Comparison of ENCODE assay signal across 1 cellular context in genomic region chr1:14943516-14943851, GRCh38.
A peak's percentile ranks its signal among the peaks of the same experiment; 100 is the strongest.
TF ChIP-seq lines count a peak whose summit lies in the region.

No MANE protein-coding gene starts in this region.

TF ChIP-seq in K562, 482 proteins besides CTCF, POLR2A, EP300 and RAD21 (continued from another document):
- TF ChIP-seq NKRF (IDR thresholded peaks at IDR 0.05; ENCODE audit: borderline replicate concordance) (no peak), POLR2H (tag; IDR thresholded peaks at IDR 0.05; ENCODE audit: low read depth) (no peak), BHLHE40 (IDR thresholded peaks at IDR 0.05; ENCODE audit: low read length) (no peak), ZFPM2 (CRISPR knock-in tag; IDR thresholded peaks at IDR 0.05) (no peak), SMARCB1 (IDR thresholded peaks at IDR 0.05; ENCODE audit: insufficient read length, low read depth) (no peak), MCM3 (IDR thresholded peaks at IDR 0.05) (no peak), BCOR (IDR thresholded peaks at IDR 0.05) (0 out of 2 replicates have a peak, but pooled peaks have one; percentile 24), ETV5 (CRISPR knock-in tag; IDR thresholded peaks at IDR 0.05; ENCODE audit: low read depth) (no peak), SRSF1 (IDR thresholded peaks at IDR 0.05; ENCODE audit: low read depth, low read length) (no peak), ZC3H11A (IDR thresholded peaks at IDR 0.05; ENCODE audit: low read depth, low read length) (no peak), KDM1A (IDR thresholded peaks at IDR 0.05) (0 out of 4 replicates have a peak, but pooled peaks of 1 of the 2 experiments have one; percentile 7)
- TF ChIP-seq, protein P1, sequence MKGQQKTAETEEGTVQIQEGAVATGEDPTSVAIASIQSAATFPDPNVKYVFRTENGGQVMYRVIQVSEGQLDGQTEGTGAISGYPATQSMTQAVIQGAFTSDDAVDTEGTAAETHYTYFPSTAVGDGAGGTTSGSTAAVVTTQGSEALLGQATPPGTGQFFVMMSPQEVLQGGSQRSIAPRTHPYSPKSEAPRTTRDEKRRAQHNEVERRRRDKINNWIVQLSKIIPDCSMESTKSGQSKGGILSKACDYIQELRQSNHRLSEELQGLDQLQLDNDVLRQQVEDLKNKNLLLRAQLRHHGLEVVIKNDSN (CRISPR knock-in tag; IDR thresholded peaks at IDR 0.05), result no peak
- TF ChIP-seq, protein P2, sequence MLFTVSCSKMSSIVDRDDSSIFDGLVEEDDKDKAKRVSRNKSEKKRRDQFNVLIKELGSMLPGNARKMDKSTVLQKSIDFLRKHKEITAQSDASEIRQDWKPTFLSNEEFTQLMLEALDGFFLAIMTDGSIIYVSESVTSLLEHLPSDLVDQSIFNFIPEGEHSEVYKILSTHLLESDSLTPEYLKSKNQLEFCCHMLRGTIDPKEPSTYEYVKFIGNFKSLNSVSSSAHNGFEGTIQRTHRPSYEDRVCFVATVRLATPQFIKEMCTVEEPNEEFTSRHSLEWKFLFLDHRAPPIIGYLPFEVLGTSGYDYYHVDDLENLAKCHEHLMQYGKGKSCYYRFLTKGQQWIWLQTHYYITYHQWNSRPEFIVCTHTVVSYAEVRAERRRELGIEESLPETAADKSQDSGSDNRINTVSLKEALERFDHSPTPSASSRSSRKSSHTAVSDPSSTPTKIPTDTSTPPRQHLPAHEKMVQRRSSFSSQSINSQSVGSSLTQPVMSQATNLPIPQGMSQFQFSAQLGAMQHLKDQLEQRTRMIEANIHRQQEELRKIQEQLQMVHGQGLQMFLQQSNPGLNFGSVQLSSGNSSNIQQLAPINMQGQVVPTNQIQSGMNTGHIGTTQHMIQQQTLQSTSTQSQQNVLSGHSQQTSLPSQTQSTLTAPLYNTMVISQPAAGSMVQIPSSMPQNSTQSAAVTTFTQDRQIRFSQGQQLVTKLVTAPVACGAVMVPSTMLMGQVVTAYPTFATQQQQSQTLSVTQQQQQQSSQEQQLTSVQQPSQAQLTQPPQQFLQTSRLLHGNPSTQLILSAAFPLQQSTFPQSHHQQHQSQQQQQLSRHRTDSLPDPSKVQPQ (CRISPR knock-in tag; IDR thresholded peaks at IDR 0.05; ENCODE audit: borderline replicate concordance), result no peak
- TF ChIP-seq, protein P3, sequence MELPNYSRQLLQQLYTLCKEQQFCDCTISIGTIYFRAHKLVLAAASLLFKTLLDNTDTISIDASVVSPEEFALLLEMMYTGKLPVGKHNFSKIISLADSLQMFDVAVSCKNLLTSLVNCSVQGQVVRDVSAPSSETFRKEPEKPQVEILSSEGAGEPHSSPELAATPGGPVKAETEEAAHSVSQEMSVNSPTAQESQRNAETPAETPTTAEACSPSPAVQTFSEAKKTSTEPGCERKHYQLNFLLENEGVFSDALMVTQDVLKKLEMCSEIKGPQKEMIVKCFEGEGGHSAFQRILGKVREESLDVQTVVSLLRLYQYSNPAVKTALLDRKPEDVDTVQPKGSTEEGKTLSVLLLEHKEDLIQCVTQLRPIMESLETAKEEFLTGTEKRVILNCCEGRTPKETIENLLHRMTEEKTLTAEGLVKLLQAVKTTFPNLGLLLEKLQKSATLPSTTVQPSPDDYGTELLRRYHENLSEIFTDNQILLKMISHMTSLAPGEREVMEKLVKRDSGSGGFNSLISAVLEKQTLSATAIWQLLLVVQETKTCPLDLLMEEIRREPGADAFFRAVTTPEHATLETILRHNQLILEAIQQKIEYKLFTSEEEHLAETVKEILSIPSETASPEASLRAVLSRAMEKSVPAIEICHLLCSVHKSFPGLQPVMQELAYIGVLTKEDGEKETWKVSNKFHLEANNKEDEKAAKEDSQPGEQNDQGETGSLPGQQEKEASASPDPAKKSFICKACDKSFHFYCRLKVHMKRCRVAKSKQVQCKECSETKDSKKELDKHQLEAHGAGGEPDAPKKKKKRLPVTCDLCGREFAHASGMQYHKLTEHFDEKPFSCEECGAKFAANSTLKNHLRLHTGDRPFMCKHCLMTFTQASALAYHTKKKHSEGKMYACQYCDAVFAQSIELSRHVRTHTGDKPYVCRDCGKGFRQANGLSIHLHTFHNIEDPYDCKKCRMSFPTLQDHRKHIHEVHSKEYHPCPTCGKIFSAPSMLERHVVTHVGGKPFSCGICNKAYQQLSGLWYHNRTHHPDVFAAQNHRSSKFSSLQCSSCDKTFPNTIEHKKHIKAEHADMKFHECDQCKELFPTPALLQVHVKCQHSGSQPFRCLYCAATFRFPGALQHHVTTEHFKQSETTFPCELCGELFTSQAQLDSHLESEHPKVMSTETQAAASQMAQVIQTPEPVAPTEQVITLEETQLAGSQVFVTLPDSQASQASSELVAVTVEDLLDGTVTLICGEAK (IDR thresholded peaks at IDR 0.05), result no peak
- TF ChIP-seq, protein P3 (CRISPR knock-in tag; IDR thresholded peaks at IDR 0.05), result no peak
